1 cellular context compared by ENCODE assay signal in the genomic region with DNA sequence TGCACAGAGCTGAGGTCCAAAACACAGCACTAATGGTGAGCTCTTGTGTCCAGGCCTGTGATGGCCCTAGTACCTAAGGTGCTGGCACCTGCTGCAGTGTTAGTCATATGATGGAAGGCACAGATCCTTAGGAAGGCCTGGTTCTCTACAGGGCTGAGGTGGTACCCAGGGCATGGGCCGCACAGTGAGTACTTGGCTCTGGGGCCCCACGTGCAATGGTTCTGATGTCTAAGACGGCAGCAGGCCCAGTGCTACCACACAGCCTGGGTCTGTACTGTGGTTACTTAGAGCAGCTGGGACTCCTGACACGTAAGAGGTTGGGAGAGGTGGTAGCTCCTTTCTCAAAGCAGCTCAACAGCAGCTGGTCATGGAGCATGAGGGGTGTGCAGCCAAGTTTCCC.
TF ChIP-seq lines count a peak whose summit lies in the region.

No MANE protein-coding gene starts in this region.

TF ChIP-seq in IMR-90, 13 proteins besides CTCF, POLR2A, EP300 and RAD21 (continued from another document):
- TF ChIP-seq, protein P1, sequence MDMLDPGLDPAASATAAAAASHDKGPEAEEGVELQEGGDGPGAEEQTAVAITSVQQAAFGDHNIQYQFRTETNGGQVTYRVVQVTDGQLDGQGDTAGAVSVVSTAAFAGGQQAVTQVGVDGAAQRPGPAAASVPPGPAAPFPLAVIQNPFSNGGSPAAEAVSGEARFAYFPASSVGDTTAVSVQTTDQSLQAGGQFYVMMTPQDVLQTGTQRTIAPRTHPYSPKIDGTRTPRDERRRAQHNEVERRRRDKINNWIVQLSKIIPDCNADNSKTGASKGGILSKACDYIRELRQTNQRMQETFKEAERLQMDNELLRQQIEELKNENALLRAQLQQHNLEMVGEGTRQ (IDR thresholded peaks at IDR 0.05; ENCODE audit: low read depth, low read length) = no peak
- TF ChIP-seq CHD1 (IDR thresholded peaks at IDR 0.05; ENCODE audit: low read depth, low read length) (no peak), CEBPB (IDR thresholded peaks at IDR 0.05; ENCODE audit: low read depth, low read length) (no peak), FOS (IDR thresholded peaks at IDR 0.05; ENCODE audit: low read depth, low read length) (no peak), SMC3 (IDR thresholded peaks at IDR 0.05; ENCODE audit: low read depth, low read length) (no peak)
TF ChIP-seq in IMR-90: peak in this region for 0.
